ENCODE assay signal across 15 cellular contexts in genomic region chr6:41644297-41644879, GRCh38. TPM values are rescaled to one million over a fixed set of nuclear protein-coding genes. Genes with fewer than 3 reads are reported as not detected.
DNase-seq lines count a peak whose midpoint lies in the region; ATAC-seq and TF ChIP-seq lines count a peak whose summit lies in the region.
"Had no signal": no experiment of that assay in that cellular context is flagged by ENCODE, and none has a peak within 500 bp of the region (broad histone marks: within the 10 kb centered on the region; RNA-seq: fewer than 3 reads in every experiment).

No MANE protein-coding gene starts in this region.

- peaks cover 27% of the 10 kb centered on the region for H3K27me3 Mint-ChIP-seq in GM23338 (ENCODE audit: insufficient read depth, low read depth, poor library complexity)
- peaks cover 21% of the 10 kb centered on the region for H3K27me3 Mint-ChIP-seq in endodermal cell (ENCODE audit: insufficient read depth)
- H3K27me3 Mint-ChIP-seq in nephron progenitor cell (ENCODE audit: low read depth, poor library complexity), result peaks cover 3% of the 10 kb centered on the region

- H3K79me2 ChIP-seq in GM23338 (replicated peaks; ENCODE audit: insufficient read depth), result peaks cover 9% of the 10 kb centered on the region; the same call in 1 of the 2 replicates

- ATAC-seq in GM23338 (peak; percentile 40), upper lobe of left lung (ENCODE audit: low FRiP score in 2 of 2) (no peak)
- ATAC-seq: left lung had no signal

- no peak overlapping the region for H3K9ac ChIP-seq in endodermal cell (ENCODE audit: extremely low read depth, low read length, poor library complexity, severe bottlenecking)

- H3K9me3 ChIP-seq in endodermal cell (ENCODE audit: control insufficient read depth, low read length) (no peaks in the 10 kb centered on the region), upper lobe of left lung (no peaks in the 10 kb centered on the region)
- H3K9me3 ChIP-seq: HAP-1, left lung had no signal

- no peak overlapping the region for H2AFZ ChIP-seq in GM23338

- H3K9me3 Mint-ChIP-seq in GM23338, result no peaks in the 10 kb centered on the region
- no peaks in the 10 kb centered on the region for H3K9me3 Mint-ChIP-seq in endodermal cell
- H3K9me3 Mint-ChIP-seq in nephron progenitor cell, result no peaks in the 10 kb centered on the region

- H3K27ac Mint-ChIP-seq in GM23338 (no peak overlapping the region), endodermal cell (no peak overlapping the region), nephron progenitor cell (peak overlapping the region; percentile 84)
- H3K27ac Mint-ChIP-seq: CD14-positive monocyte had no signal

- in situ Hi-C loops in ACHN (cut with HindIII; ENCODE audit: low pct_ligation_motif_present, low pct_unique_long_range_greater_than_20kb, low sequenced_read_pairs), result no loop called here

- H3K4me3 ChIP-seq in GM23338 (no peak overlapping the region; the same call in 1 of the 2 replicates), endodermal cell (ENCODE audit: low read length) (no peak overlapping the region), upper lobe of left lung (no peak overlapping the region)
- H3K4me3 ChIP-seq: dorsolateral prefrontal cortex, HAP-1, left lung, skin epidermis had no signal

- H3K27ac ChIP-seq in GM23338 (ENCODE audit: low read depth) (no peak overlapping the region), endodermal cell (ENCODE audit: low read depth, low read length) (no peak overlapping the region), upper lobe of left lung (no peak overlapping the region)
- H3K27ac ChIP-seq: dorsolateral prefrontal cortex, left lung, skin epidermis had no signal

- H4K20me1 ChIP-seq in GM23338 (replicated peaks; ENCODE audit: insufficient read depth), result peaks cover 6% of the 10 kb centered on the region; the same call in 1 of the 2 replicates

- H3K27me3 ChIP-seq in GM23338 (ENCODE audit: insufficient read depth), result peaks cover 41% of the 10 kb centered on the region
- H3K27me3 ChIP-seq in endodermal cell (ENCODE audit: control insufficient read depth, insufficient read depth, low read length, poor library complexity, severe bottlenecking), result peaks cover 9% of the 10 kb centered on the region
- no peaks in the 10 kb centered on the region for H3K27me3 ChIP-seq in upper lobe of left lung

- peak overlapping the region; percentile 70 for H3K4me2 ChIP-seq in GM23338

- H3K4me1 ChIP-seq in GM23338 (ENCODE audit: insufficient read depth), result peaks cover 46% of the 10 kb centered on the region
- peaks cover 8% of the 10 kb centered on the region for H3K4me1 ChIP-seq in endodermal cell (ENCODE audit: control insufficient read depth, insufficient read depth, low read length)
- peaks cover 3 to 14% (median 11%) of the 10 kb centered on the region in 4 donors for H3K4me1 ChIP-seq in upper lobe of left lung
- H3K4me1 ChIP-seq: left lung had no signal

- H3K4me3 Mint-ChIP-seq in GM23338, result peak overlapping the region; percentile 26
- peak overlapping the region; percentile 7 for H3K4me3 Mint-ChIP-seq in endodermal cell
- H3K4me3 Mint-ChIP-seq in nephron progenitor cell, result peak overlapping the region; percentile 70
- H3K4me3 Mint-ChIP-seq: CD14-positive monocyte had no signal

- H3K36me3 ChIP-seq in GM23338 (ENCODE audit: insufficient read depth) (no peaks in the 10 kb centered on the region), endodermal cell (ENCODE audit: control insufficient read depth, insufficient read depth, low read length) (peaks cover 8% of the 10 kb centered on the region), upper lobe of left lung (no peaks in the 10 kb centered on the region)

- H3K36me3 Mint-ChIP-seq in GM23338 (ENCODE audit: low read depth), result peaks cover 45% of the 10 kb centered on the region
- peaks cover 33% of the 10 kb centered on the region for H3K36me3 Mint-ChIP-seq in endodermal cell (ENCODE audit: low read depth)
- peaks cover 43% of the 10 kb centered on the region for H3K36me3 Mint-ChIP-seq in nephron progenitor cell (ENCODE audit: low read depth)
- H3K36me3 Mint-ChIP-seq: CD14-positive monocyte had no signal

- 28 to 45% methylated on average over 3 to 4 of the region's 4 CpGs for WGBS in endodermal cell (ENCODE audit: insufficient coverage in 1 of 2, insufficient read length in 1 of 2), 2 experiments
- 73 to 77% methylated on average over 3 to 4 of the region's 4 CpGs for WGBS in upper lobe of left lung, 2 donors

- H3K9me2 ChIP-seq in GM23338 (ENCODE audit: insufficient read depth), result no peaks in the 10 kb centered on the region

- DNase-seq in GM23338 (ENCODE audit: low spot score), result peak; percentile 40
- DNase-seq in NCI-H2171 treated with DMSO at 0.1 percent for 48 hours (lab: John Stamatoyannopoulos, UW), result peak; percentile 65
- peak; percentile 71 for DNase-seq in endodermal cell
- DNase-seq in nephron progenitor cell, result peak; percentile 30
- no peak for DNase-seq in globus pallidus (ENCODE audit: low spot score)
- DNase-seq in ACHN, result no peak
- DNase-seq in NK-92 (lab: John Stamatoyannopoulos, UW; ENCODE audit: unreplicated experiment), result no peak
- no peak for DNase-seq in upper lobe of left lung
- DNase-seq: left lung, NCI-H774 had no signal

- no peaks in the 10 kb centered on the region for H3F3A ChIP-seq in GM23338 (replicated peaks; ENCODE audit: low read depth)

- peaks cover 57% of the 10 kb centered on the region for H3K4me1 Mint-ChIP-seq in GM23338
- peaks cover 40% of the 10 kb centered on the region for H3K4me1 Mint-ChIP-seq in endodermal cell
- peaks cover 86% of the 10 kb centered on the region for H3K4me1 Mint-ChIP-seq in nephron progenitor cell

- no peak for TF ChIP-seq POLR2A in upper lobe of left lung (IDR thresholded peaks at IDR 0.05)

- TF ChIP-seq EP300 in upper lobe of left lung (IDR thresholded peaks at IDR 0.05), result no peak

- no peak for TF ChIP-seq CTCF in GM23338 (conservative IDR thresholded peaks at IDR 0.05; ENCODE audit: low read depth in 2 of 2)
- TF ChIP-seq CTCF in endodermal cell (conservative IDR thresholded peaks at IDR 0.05), result no peak
- no peak for TF ChIP-seq CTCF in nephron progenitor cell (IDR thresholded peaks at IDR 0.05)
- TF ChIP-seq CTCF in upper lobe of left lung (IDR thresholded peaks at IDR 0.05), result no peak

TF ChIP-seq in GM23338, 12 proteins besides CTCF, POLR2A, EP300 and RAD21 (continues in another document):
- no peak for TF ChIP-seq EZH2phosphoT487 (IDR thresholded peaks at IDR 0.05; ENCODE audit: unreplicated experiment)
- no peak for TF ChIP-seq EZH2 (IDR thresholded peaks at IDR 0.05; ENCODE audit: low read depth, unreplicated experiment)

RNA-seq across cellular contexts. Expression of gene MDFI, which starts 6.1 kb away (rescaled TPM):
- total RNA-seq in GM23338 (2014; rRNA removed; shearing (Covaris generic)), result 41.5 and 51.4 TPM in 2 replicates
- polyA plus RNA-seq in GM23338 (2016; fragmentation: Nextera tagmentation; extraction: Ambion mirVana), result 2.8 and 3.4 TPM in 2 replicates
- total RNA-seq in endodermal cell, result 10 to 100 TPM; 52.7 to 80.0 TPM
- 76.9 TPM for polyA plus RNA-seq in endodermal cell (2013, experiment 1 of 2)
- polyA plus RNA-seq in endodermal cell (2013, experiment 2 of 2), result 84.7 TPM
- total RNA-seq in upper lobe of left lung, result 10 to 100 TPM in 2 of 6 donors, 1 to 10 TPM in 4; 4.9 to 23.4 (median 8.0) TPM
- total RNA-seq: fibroblast of villous mesenchyme had no signal
- polyA plus RNA-seq: CD14-positive monocyte had no signal

Comparison
In these comparisons a context has a peak if more than half of its experiments do, and no peak if none do; other contexts are left out.
1. DNase-seq: peak in GM23338 (single experiment), NCI-H2171 treated with DMSO at 0.1 percent for 48 hours (single experiment), endodermal cell (single experiment) and nephron progenitor cell (single experiment); none in globus pallidus (single experiment), ACHN (single experiment), NK-92 (single experiment) and upper lobe of left lung (0 of 2).
2. H3K4me3 Mint-ChIP-seq: peak in every context shown above with its lines; median percentile 70 in nephron progenitor cell; 26 in GM23338; 7 in endodermal cell.